In genomic region chr15:100338971-100339444, GRCh38 we compare ENCODE assay signal across 8 cellular contexts. TPM values are rescaled to one million over a fixed set of nuclear protein-coding genes. Genes with fewer than 3 reads are reported as not detected.
DNase-seq lines count a peak whose midpoint lies in the region; ATAC-seq, FAIRE-seq and TF ChIP-seq lines count a peak whose summit lies in the region.

No MANE protein-coding gene starts in this region.

- H4K20me1 ChIP-seq in neural progenitor cell (ENCODE audit: low read depth): peaks cover 12% of the 10 kb centered on the region

- H3K27ac Mint-ChIP-seq in activated T-cell treated with anti-CD3 and anti-CD28 coated beads, Interleukin-2, amount 50 U/mL, for 72 hours: peak overlapping the region; percentile 9
- H3K27ac Mint-ChIP-seq in neural progenitor cell: peak overlapping the region; percentile 75

- no peak overlapping the region for H3K9ac ChIP-seq in neural progenitor cell

- peak overlapping the region; percentile 60 for H2AFZ ChIP-seq in neural progenitor cell (replicated peaks)

- peaks cover 10% of the 10 kb centered on the region for H3K27me3 Mint-ChIP-seq in activated T-cell treated with anti-CD3 and anti-CD28 coated beads, Interleukin-2, amount 50 U/mL, for 72 hours (ENCODE audit: low read depth)
- H3K27me3 Mint-ChIP-seq in neural progenitor cell (ENCODE audit: insufficient read depth, low read depth): peaks cover 28% of the 10 kb centered on the region

- H3K4me1 ChIP-seq in neural progenitor cell: no peaks in the 10 kb centered on the region

- H3K9me3 Mint-ChIP-seq in activated T-cell treated with anti-CD3 and anti-CD28 coated beads, Interleukin-2, amount 50 U/mL, for 72 hours: no peaks in the 10 kb centered on the region
- H3K9me3 Mint-ChIP-seq in neural progenitor cell: no peaks in the 10 kb centered on the region

- peak overlapping the region; percentile 33 to 70 for H3K4me3 Mint-ChIP-seq in activated T-cell treated with anti-CD3 and anti-CD28 coated beads, Interleukin-2, amount 50 U/mL, for 72 hours
- H3K4me3 Mint-ChIP-seq in neural progenitor cell: peak overlapping the region; percentile 39

- peaks cover 7% of the 10 kb centered on the region for H3F3A ChIP-seq in neural progenitor cell (ENCODE audit: low read depth)

- H3K36me3 Mint-ChIP-seq in activated T-cell treated with anti-CD3 and anti-CD28 coated beads, Interleukin-2, amount 50 U/mL, for 72 hours (ENCODE audit: insufficient read depth in 2 of 2): no peaks in the 10 kb centered on the region
- no peaks in the 10 kb centered on the region for H3K36me3 Mint-ChIP-seq in neural progenitor cell

- no peak for FAIRE-seq in GM19239 (lab: Jason Lieb, UNC)

- peaks cover 32% of the 10 kb centered on the region for H3K27me3 ChIP-seq in H7 (ENCODE audit: control insufficient read depth, insufficient read depth, low read length)
- H3K27me3 ChIP-seq in neural progenitor cell: peaks cover 49% of the 10 kb centered on the region

- H3K4me1 Mint-ChIP-seq in activated T-cell treated with anti-CD3 and anti-CD28 coated beads, Interleukin-2, amount 50 U/mL, for 72 hours (ENCODE audit: low read depth): peaks cover 14% of the 10 kb centered on the region
- H3K4me1 Mint-ChIP-seq in neural progenitor cell: peaks cover 15% of the 10 kb centered on the region

- ATAC-seq in activated T-cell treated with anti-CD3 and anti-CD28 coated beads, Interleukin-2, amount 50 U/mL, for 72 hours (replicated peaks in 1 of 2): peak; percentile 59 to 60

- H3K27ac ChIP-seq in neural progenitor cell: no peak overlapping the region

- H3K4me2 ChIP-seq in neural progenitor cell: no peak overlapping the region

- TF ChIP-seq CTCF in fibroblast of pulmonary artery (IDR thresholded peaks at IDR 0.05; ENCODE audit: low read length, missing control alignments): peak; percentile 78
- TF ChIP-seq CTCF in neural progenitor cell (IDR thresholded peaks at IDR 0.05): peak; percentile 77

- no peak overlapping the region for H3K4me3 ChIP-seq in H7 (ENCODE audit: insufficient read depth, low read depth, low read length)
- no peak overlapping the region for H3K4me3 ChIP-seq in fibroblast of pulmonary artery (replicated peaks; ENCODE audit: low read depth, low read length)
- no peak overlapping the region for H3K4me3 ChIP-seq in neural progenitor cell

- no peaks in the 10 kb centered on the region for H3K9me3 ChIP-seq in neural progenitor cell (ENCODE audit: low read depth)

- no peaks in the 10 kb centered on the region for H3K36me3 ChIP-seq in H7 (replicated peaks; ENCODE audit: control insufficient read depth, insufficient read depth, low read length)
- H3K36me3 ChIP-seq in neural progenitor cell: no peaks in the 10 kb centered on the region

- DNase-seq in C1 segment of cervical spinal cord (lab: John Stamatoyannopoulos, UW) (peak in 8 of 14 donors; percentile 3 to 48 (median 21)), H7 (peak; percentile 77), NCI-H748 treated with DMSO at 0.1 percent for 48 hours (lab: John Stamatoyannopoulos, UW) (peak; percentile 1), fibroblast of pulmonary artery (ENCODE audit: low read depth) (peak; percentile 89), neural progenitor cell (ENCODE audit: low spot score) (peak; percentile 87), GM19238 (ENCODE audit: insufficient read length, low spot score) (no peak), GM19239 (ENCODE audit: insufficient read length, low spot score) (no peak)
- DNase-seq in activated T-cell treated with anti-CD3 and anti-CD28 coated beads, Interleukin-2, amount 50 U/mL, for 72 hours: peak; percentile 66 to 75

- H3K79me2 ChIP-seq in neural progenitor cell (ENCODE audit: low read depth): no peaks in the 10 kb centered on the region

RNA-seq across cellular contexts. Expression of gene ADAMTS17, which starts 2.8 kb away (rescaled TPM):
- total RNA-seq in H7 (2014; rRNA removed; shearing (Covaris generic)): 0.55 and 2.3 TPM in 2 replicates
- total RNA-seq in activated T-cell treated with anti-CD3 and anti-CD28 coated beads, Interleukin-2, amount 50 U/mL, for 72 hours: 1 to 10 TPM; 2.4 to 2.6 TPM
- 1.1 and 1.5 TPM in 2 replicates for total RNA-seq in neural progenitor cell (ENCODE audit: low replicate concordance)

Comparison
In these comparisons a context has a peak if more than half of its experiments do, and no peak if none do; other contexts are left out.
1. DNase-seq: peak in C1 segment of cervical spinal cord (8 of 14), H7 (single experiment), NCI-H748 treated with DMSO at 0.1 percent for 48 hours (single experiment), activated T-cell treated with anti-CD3 and anti-CD28 coated beads, Interleukin-2, amount 50 U/mL, for 72 hours (2 of 2), fibroblast of pulmonary artery (single experiment) and neural progenitor cell (single experiment); none in GM19238 (single experiment) and GM19239 (single experiment).